In the genomic region with DNA sequence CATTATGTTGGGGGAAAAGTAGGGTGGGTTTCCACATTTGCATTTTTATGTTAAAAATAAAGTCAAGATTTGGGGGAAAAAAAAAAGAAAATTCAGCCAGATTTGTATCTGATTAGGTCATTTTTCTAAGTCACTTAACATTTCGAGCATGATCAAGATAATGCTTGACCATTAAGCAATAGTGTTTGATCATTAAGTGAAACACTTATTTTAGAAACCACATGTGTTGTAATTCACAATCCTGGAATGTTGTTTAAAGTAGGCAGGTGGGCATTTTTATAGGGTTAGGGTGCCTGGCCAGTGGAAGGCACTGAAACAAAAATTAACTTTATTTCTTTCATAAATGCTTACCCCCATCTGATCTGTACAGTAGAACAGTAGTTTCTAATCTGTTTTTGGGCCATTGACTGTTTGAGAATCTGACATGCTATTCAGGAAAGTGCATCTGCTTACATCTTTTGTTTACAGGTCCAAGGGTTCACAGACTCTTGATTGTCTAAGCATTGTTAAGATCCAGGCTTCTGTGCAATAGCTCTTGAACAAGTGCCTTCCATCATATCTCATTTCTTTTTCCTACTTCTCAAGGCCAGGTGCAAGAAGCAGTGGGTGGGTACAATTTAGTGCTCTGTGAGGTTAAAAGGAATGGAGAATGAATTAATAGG, we compare ENCODE assay signal across 27 cellular contexts.
"Had no signal": no experiment of that assay in that cellular context is flagged by ENCODE, and none has a peak within 500 bp of the region (broad histone marks: within the 10 kb centered on the region; RNA-seq: fewer than 3 reads in every experiment).

No MANE protein-coding gene starts in this region.

- H3K27me3 Mint-ChIP-seq: activated CD4-positive, alpha-beta memory T cell treated with anti-CD3 and anti-CD28 coated beads, Interleukin-2, amount 10 ng/mL, durations not matched to agents 7 days and 5 days; activated CD4-positive, alpha-beta T cell treated with anti-CD3 and anti-CD28 coated beads, Interleukin-2, amount 10 ng/mL, durations not matched to agents 24 days and 14 days; effector memory CD8-positive, alpha-beta T cell; naive thymus-derived CD4-positive, alpha-beta T cell had no signal

- H3K9me3 ChIP-seq: gastrocnemius medialis, pancreas, prostate gland, right atrium auricular region, spleen, tibial nerve had no signal

- H3K36me3 ChIP-seq: prostate gland had no signal

- H3K27ac Mint-ChIP-seq: activated CD4-positive, alpha-beta memory T cell treated with anti-CD3 and anti-CD28 coated beads, Interleukin-2, amount 10 ng/mL, durations not matched to agents 7 days and 5 days; activated CD4-positive, alpha-beta T cell treated with anti-CD3 and anti-CD28 coated beads, Interleukin-2, amount 10 ng/mL, durations not matched to agents 24 days and 14 days; mesothelial cell of epicardium had no signal

- H3K4me3 ChIP-seq: gastrocnemius medialis, hepatocyte, pancreas, prostate gland, right atrium auricular region, spleen, tibial nerve had no signal

- H3K27me3 ChIP-seq: gastrocnemius medialis, hepatocyte, pancreas, right atrium auricular region, spleen, tibial nerve had no signal

- ATAC-seq: activated CD4-positive, CD25-positive, alpha-beta regulatory T cell treated with anti-CD3 and anti-CD28 coated beads, Interleukin-2, amount 50 U/mL, for 24 hours; effector memory CD8-positive, alpha-beta T cell; gastrocnemius medialis; left ventricle myocardium superior; naive thymus-derived CD4-positive, alpha-beta T cell; pancreas had no signal

- H3K4me1 Mint-ChIP-seq: mesothelial cell of epicardium, neural crest cell had no signal

- H3K27ac ChIP-seq: gastrocnemius medialis, hepatocyte, pancreas, prostate gland, right atrium auricular region, spleen, tibial nerve, WERI-Rb-1 had no signal

- DNase-seq: activated CD4-positive, alpha-beta memory T cell treated with anti-CD3 and anti-CD28 coated beads, Interleukin-2, amount 10 ng/mL, durations not matched to agents 7 days and 5 days; activated CD4-positive, alpha-beta T cell treated with anti-CD3 and anti-CD28 coated beads, Interleukin-2, amount 10 ng/mL, durations not matched to agents 24 days and 14 days; activated CD8-positive, alpha-beta memory T cell treated with anti-CD3 and anti-CD28 coated beads, Interleukin-2, amount 50 U/mL, for 48 hours; activated effector memory CD4-positive, alpha-beta T cell treated with Interleukin-2 at 50 U/mL for 16 hours; activated naive CD4-positive, alpha-beta T cell treated with Interleukin-2 at 50 U/mL for 16 hours; amygdala; caudate nucleus; cortex of kidney; effector memory CD8-positive, alpha-beta T cell; erythroblast; gastrocnemius medialis; islet precursor cell; left ventricle myocardium superior; naive thymus-derived CD4-positive, alpha-beta T cell; nucleus accumbens; pancreas; spleen; stimulated activated naive CD4-positive, alpha-beta T cell treated with Interleukin-2 at 50 U/mL for 16 hours; T1000; WERI-Rb-1 had no signal

- H3K4me3 Mint-ChIP-seq: activated CD4-positive, alpha-beta memory T cell treated with anti-CD3 and anti-CD28 coated beads, Interleukin-2, amount 10 ng/mL, durations not matched to agents 7 days and 5 days; activated CD4-positive, alpha-beta T cell treated with anti-CD3 and anti-CD28 coated beads, Interleukin-2, amount 10 ng/mL, durations not matched to agents 24 days and 14 days; effector memory CD8-positive, alpha-beta T cell; mesothelial cell of epicardium; naive thymus-derived CD4-positive, alpha-beta T cell; neural crest cell had no signal

- H3K9me3 Mint-ChIP-seq: activated CD4-positive, alpha-beta memory T cell treated with anti-CD3 and anti-CD28 coated beads, Interleukin-2, amount 10 ng/mL, durations not matched to agents 7 days and 5 days; activated CD4-positive, alpha-beta T cell treated with anti-CD3 and anti-CD28 coated beads, Interleukin-2, amount 10 ng/mL, durations not matched to agents 24 days and 14 days; effector memory CD8-positive, alpha-beta T cell; mesothelial cell of epicardium; naive thymus-derived CD4-positive, alpha-beta T cell; neural crest cell had no signal

- H3K4me1 ChIP-seq: gastrocnemius medialis, pancreas, prostate gland, right atrium auricular region had no signal
